28 cellular contexts compared by ENCODE assay signal in genomic region chr4:31307026-31307425, GRCh38.
DNase-seq lines count a peak whose midpoint lies in the region; ATAC-seq, FAIRE-seq and TF ChIP-seq lines count a peak whose summit lies in the region.
"Had no signal": no experiment of that assay in that cellular context is flagged by ENCODE, and none has a peak within 500 bp of the region (broad histone marks: within the 10 kb centered on the region; RNA-seq: fewer than 3 reads in every experiment).

No MANE protein-coding gene starts in this region.

- no peak overlapping the region for H3K9ac ChIP-seq in astrocyte (ENCODE audit: low read length)
- H3K9ac ChIP-seq: KMS-11 had no signal

- H3K27ac ChIP-seq in astrocyte (ENCODE audit: low read depth, low read length): no peak overlapping the region
- no peak overlapping the region for H3K27ac ChIP-seq in right cardiac atrium (ENCODE audit: low read length)
- H3K27ac ChIP-seq: KMS-11, SJCRH30 had no signal

- no peak overlapping the region for H3K27ac Mint-ChIP-seq in astrocyte (ENCODE audit: unreplicated experiment)
- H3K27ac Mint-ChIP-seq: H9, HFFc6, IgD-negative memory B cell had no signal

- H3K27me3 ChIP-seq in astrocyte (ENCODE audit: insufficient read depth, low read length) (no peaks in the 10 kb centered on the region), right cardiac atrium (ENCODE audit: control insufficient read depth, insufficient read depth) (no peaks in the 10 kb centered on the region)
- H3K27me3 ChIP-seq: BE2C, SJCRH30 had no signal

- no peaks in the 10 kb centered on the region for H3K9me3 Mint-ChIP-seq in astrocyte (ENCODE audit: unreplicated experiment)
- H3K9me3 Mint-ChIP-seq: H9 had no signal

- peaks cover 9% of the 10 kb centered on the region for H3K27me3 Mint-ChIP-seq in astrocyte (ENCODE audit: low read depth, unreplicated experiment)
- H3K27me3 Mint-ChIP-seq: IgD-negative memory B cell had no signal

- no peaks in the 10 kb centered on the region for H3K79me2 ChIP-seq in astrocyte (ENCODE audit: insufficient read depth, low read length)

- intact Hi-C loops in right cardiac atrium (cut with DNase I): no loop called here

- DNase-seq in Ammon's horn (ENCODE audit: low spot score) (peak; percentile 33), LHCN-M2 (ENCODE audit: low read depth) (peak; percentile 1), astrocyte (ENCODE audit: low read depth) (peak; percentile 3), myocyte (ENCODE audit: low read depth) (peak; percentile 3), right cardiac atrium (no peak), NCI-H748 (lab: John Stamatoyannopoulos, UW; ENCODE audit: unreplicated experiment) (no peak), GOT3 (lab: John Stamatoyannopoulos, UW) (no peak), amniotic stem cell (lab: John Stamatoyannopoulos, UW) (no peak)
- DNase-seq: BE2C, DMS153, DND-41, H9, HFFc6, MV-4-11, NCI-H1105, NCI-H1436 treated with DMSO at 0.1 percent for 48 hours, NCI-H1930, NCI-H2107, NCI-H2227 treated with DMSO at 0.1 percent for 48 hours, NCI-H526 treated with DMSO at 0.1 percent for 48 hours, OCI-M1, SJCRH30, T-helper 2 cell had no signal

- no peak overlapping the region for H3K4me2 ChIP-seq in astrocyte (ENCODE audit: low read length)
- H3K4me2 ChIP-seq: KMS-11 had no signal

- WGBS in right cardiac atrium: 84% methylated on average over 5 of the region's 5 CpGs

- no peaks in the 10 kb centered on the region for H3K4me1 Mint-ChIP-seq in astrocyte (ENCODE audit: low read depth, unreplicated experiment)

- ATAC-seq in right cardiac atrium: no peak

- H3K36me3 ChIP-seq in astrocyte (ENCODE audit: insufficient read depth, low read length): no peaks in the 10 kb centered on the region
- H3K36me3 ChIP-seq: BE2C, SJCRH30 had no signal

- FAIRE-seq in astrocyte (lab: Jason Lieb, UNC): no peak
- FAIRE-seq: A204.1, GM12892, RCC 7860 had no signal

- no peak overlapping the region for H3K4me3 Mint-ChIP-seq in astrocyte (ENCODE audit: unreplicated experiment)
- H3K4me3 Mint-ChIP-seq: H9, HFFc6, IgD-negative memory B cell had no signal

- no peak overlapping the region for H3K4me3 ChIP-seq in astrocyte (ENCODE audit: insufficient read depth, low read depth, low read length)
- H3K4me3 ChIP-seq in right cardiac atrium (ENCODE audit: low read length): no peak overlapping the region
- H3K4me3 ChIP-seq: SJCRH30 had no signal

- H2AFZ ChIP-seq in astrocyte (ENCODE audit: low read depth, low read length): no peak overlapping the region

- H3K36me3 Mint-ChIP-seq in astrocyte (ENCODE audit: low read depth, unreplicated experiment): no peaks in the 10 kb centered on the region
- H3K36me3 Mint-ChIP-seq: IgD-negative memory B cell had no signal

- H4K20me1 ChIP-seq in astrocyte (ENCODE audit: insufficient read depth, low read length): no peaks in the 10 kb centered on the region

- H3K9me3 ChIP-seq in astrocyte (ENCODE audit: insufficient read depth, low read depth, low read length) (no peaks in the 10 kb centered on the region), right cardiac atrium (ENCODE audit: control insufficient read depth, low read length) (no peaks in the 10 kb centered on the region)
- H3K9me3 ChIP-seq: BE2C, SJCRH30 had no signal

- H3K4me1 ChIP-seq in astrocyte (ENCODE audit: insufficient read depth, low read length) (no peaks in the 10 kb centered on the region), right cardiac atrium (ENCODE audit: control insufficient read depth, insufficient read depth, low read length) (no peaks in the 10 kb centered on the region)
- H3K4me1 ChIP-seq: BE2C, SJCRH30 had no signal

- TF ChIP-seq CTCF in astrocyte (IDR thresholded peaks at IDR 0.05; ENCODE audit: insufficient read depth, low read depth, low read length): no peak

Comparison
In these comparisons a context has a peak if more than half of its experiments do, and no peak if none do; other contexts are left out.
1. DNase-seq: peak in Ammon's horn (single experiment), LHCN-M2 (single experiment), astrocyte (single experiment) and myocyte (single experiment); none in right cardiac atrium (0 of 3), NCI-H748 (single experiment), GOT3 (single experiment) and amniotic stem cell (single experiment).